Comparison of ENCODE assay signal across 1 cellular context in the genomic region with DNA sequence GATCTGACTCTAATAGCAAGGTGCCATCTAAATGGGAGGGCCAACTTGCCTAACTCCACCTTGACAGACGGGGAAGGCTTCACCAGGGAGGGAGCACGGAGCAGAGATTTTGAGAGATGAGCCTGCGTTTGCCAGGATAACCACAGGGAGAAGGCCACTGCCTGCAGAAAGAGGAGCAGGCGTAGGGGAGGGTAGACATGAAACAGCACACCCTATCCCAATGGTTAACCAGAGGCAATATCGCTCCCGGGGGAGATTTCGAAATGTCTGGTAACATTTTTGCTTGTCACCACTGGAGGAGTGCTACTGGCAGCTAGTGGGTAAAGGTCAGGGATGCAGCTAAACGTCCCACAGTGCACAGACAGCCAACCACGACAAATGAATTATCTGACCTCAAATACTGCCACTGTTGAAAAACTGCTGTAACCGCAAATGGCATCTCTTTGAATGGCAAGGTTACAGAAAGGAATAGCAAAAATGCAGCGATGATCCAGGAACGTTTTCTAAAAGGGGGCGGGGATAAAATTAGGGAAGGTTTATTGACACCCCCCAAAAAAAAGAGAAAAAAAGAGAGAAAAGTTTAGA.
TF ChIP-seq lines count a peak whose summit lies in the region.

No MANE protein-coding gene starts in this region.

TF ChIP-seq in HepG2, 621 proteins besides CTCF, POLR2A, EP300 and RAD21 (continued from another document):
- TF ChIP-seq, protein P1, sequence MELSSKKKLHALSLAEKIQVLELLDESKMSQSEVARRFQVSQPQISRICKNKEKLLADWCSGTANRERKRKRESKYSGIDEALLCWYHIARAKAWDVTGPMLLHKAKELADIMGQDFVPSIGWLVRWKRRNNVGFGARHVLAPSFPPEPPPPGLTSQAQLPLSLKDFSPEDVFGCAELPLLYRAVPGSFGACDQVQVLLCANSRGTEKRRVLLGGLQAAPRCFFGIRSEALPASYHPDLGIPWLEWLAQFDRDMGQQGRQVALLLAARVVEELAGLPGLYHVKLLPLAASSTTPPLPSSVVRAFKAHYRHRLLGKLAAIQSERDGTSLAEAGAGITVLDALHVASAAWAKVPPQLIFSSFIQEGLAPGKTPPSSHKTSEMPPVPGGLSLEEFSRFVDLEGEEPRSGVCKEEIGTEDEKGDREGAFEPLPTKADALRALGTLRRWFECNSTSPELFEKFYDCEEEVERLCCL (CRISPR knock-in tag; IDR thresholded peaks at IDR 0.05; ENCODE audit: borderline replicate concordance): no peak
- peak; percentile 56 for TF ChIP-seq HNF4G (IDR thresholded peaks at IDR 0.05; ENCODE audit: borderline replicate concordance, low read depth, low read length)
- no peak for TF ChIP-seq HNF4G (CRISPR knock-in tag; IDR thresholded peaks at IDR 0.05; ENCODE audit: borderline replicate concordance, low read depth)
- TF ChIP-seq SAP130 (CRISPR knock-in tag; IDR thresholded peaks at IDR 0.05; ENCODE audit: low read depth): 0 out of 2 replicates have a peak, but pooled peaks have one; percentile 19
- peak; percentile 26; the same call in 1 of the 2 replicates for TF ChIP-seq STAG1 (CRISPR knock-in tag; IDR thresholded peaks at IDR 0.05)
- 0 out of 2 replicates have a peak, but pooled peaks have one; percentile 32 for TF ChIP-seq JUND (CRISPR knock-in tag; IDR thresholded peaks at IDR 0.05)
- TF ChIP-seq CBX5 (CRISPR knock-in tag; IDR thresholded peaks at IDR 0.05; ENCODE audit: borderline replicate concordance): 0 out of 2 replicates have a peak, but pooled peaks have one; percentile 65
- no peak for TF ChIP-seq SOX13 (IDR thresholded peaks at IDR 0.05)
- peak in 1 of 2 experiments; percentile 40; a peak in 1 of 4 replicates for TF ChIP-seq SOX13 (CRISPR knock-in tag; conservative IDR thresholded peaks at IDR 0.05 in 1 of 2, IDR thresholded peaks at IDR 0.05 in 1 of 2)
- TF ChIP-seq NR2F2 (IDR thresholded peaks at IDR 0.05; ENCODE audit: borderline replicate concordance, low read depth): peak; percentile 52; the same call in 1 of the 2 replicates
- peak; percentile 62; the same call in 1 of the 2 replicates for TF ChIP-seq ZNF331 (CRISPR knock-in tag; IDR thresholded peaks at IDR 0.05)
- peak; percentile 51; the same call in 1 of the 2 replicates for TF ChIP-seq ZNF292 (CRISPR knock-in tag; IDR thresholded peaks at IDR 0.05; ENCODE audit: borderline replicate concordance, low read depth)
